ENCODE assay signal across 1 cellular context in the genomic region with DNA sequence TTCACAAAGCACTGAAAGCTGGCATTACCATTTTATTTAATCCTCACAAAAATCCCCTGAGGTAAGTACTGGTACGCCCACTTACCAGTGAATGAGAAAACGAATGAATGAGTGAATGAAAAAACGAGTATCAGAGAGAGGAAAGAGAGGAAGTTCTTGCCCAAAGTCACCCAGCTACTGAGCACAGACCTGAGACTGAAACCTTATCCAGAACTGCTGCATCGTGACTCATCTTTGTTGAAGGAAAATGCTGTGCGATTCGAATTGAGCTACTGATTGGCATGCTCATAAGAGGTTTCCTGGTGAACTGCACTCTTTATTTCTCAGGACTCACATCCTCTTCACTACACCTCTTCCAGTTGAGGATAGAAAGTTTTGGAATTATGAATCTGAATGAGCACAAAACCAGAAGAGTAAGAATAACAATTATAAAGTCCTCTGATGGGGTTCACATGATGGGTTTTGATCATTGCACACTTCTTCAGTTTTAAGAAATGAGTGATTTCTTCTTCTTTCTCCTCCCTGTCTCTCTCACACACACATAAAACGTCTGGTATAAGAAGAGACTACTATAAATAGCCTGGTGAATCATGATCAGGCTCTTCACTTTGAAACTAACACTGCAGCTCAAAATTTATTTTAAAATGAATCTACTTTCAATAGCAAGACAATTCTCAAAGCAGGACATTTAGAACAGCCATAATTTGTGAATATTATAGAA.
TF ChIP-seq lines count a peak whose summit lies in the region.

No MANE protein-coding gene starts in this region.

TF ChIP-seq in GM12878, 131 proteins besides CTCF, POLR2A, EP300 and RAD21 (continued from another document):
- TF ChIP-seq, protein P1, sequence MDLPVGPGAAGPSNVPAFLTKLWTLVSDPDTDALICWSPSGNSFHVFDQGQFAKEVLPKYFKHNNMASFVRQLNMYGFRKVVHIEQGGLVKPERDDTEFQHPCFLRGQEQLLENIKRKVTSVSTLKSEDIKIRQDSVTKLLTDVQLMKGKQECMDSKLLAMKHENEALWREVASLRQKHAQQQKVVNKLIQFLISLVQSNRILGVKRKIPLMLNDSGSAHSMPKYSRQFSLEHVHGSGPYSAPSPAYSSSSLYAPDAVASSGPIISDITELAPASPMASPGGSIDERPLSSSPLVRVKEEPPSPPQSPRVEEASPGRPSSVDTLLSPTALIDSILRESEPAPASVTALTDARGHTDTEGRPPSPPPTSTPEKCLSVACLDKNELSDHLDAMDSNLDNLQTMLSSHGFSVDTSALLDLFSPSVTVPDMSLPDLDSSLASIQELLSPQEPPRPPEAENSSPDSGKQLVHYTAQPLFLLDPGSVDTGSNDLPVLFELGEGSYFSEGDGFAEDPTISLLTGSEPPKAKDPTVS (IDR thresholded peaks at IDR 0.05; ENCODE audit: low read depth, low read length) = no peak
- TF ChIP-seq RUNX3 (IDR thresholded peaks at IDR 0.05; ENCODE audit: low read length) (peak; percentile 8; the same call in 1 of the 2 replicates), ESRRA (IDR thresholded peaks at IDR 0.05; ENCODE audit: low read length) (no peak), ZNF24 (IDR thresholded peaks at IDR 0.05) (peak; percentile 95), LARP7 (IDR thresholded peaks at IDR 0.05) (no peak)
- TF ChIP-seq, protein P2, sequence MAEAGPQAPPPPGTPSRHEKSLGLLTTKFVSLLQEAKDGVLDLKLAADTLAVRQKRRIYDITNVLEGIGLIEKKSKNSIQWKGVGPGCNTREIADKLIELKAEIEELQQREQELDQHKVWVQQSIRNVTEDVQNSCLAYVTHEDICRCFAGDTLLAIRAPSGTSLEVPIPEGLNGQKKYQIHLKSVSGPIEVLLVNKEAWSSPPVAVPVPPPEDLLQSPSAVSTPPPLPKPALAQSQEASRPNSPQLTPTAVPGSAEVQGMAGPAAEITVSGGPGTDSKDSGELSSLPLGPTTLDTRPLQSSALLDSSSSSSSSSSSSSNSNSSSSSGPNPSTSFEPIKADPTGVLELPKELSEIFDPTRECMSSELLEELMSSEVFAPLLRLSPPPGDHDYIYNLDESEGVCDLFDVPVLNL (IDR thresholded peaks at IDR 0.05; ENCODE audit: low read depth, low read length) = no peak
